Comparison of ENCODE assay signal across 1 cellular context in the genomic region with DNA sequence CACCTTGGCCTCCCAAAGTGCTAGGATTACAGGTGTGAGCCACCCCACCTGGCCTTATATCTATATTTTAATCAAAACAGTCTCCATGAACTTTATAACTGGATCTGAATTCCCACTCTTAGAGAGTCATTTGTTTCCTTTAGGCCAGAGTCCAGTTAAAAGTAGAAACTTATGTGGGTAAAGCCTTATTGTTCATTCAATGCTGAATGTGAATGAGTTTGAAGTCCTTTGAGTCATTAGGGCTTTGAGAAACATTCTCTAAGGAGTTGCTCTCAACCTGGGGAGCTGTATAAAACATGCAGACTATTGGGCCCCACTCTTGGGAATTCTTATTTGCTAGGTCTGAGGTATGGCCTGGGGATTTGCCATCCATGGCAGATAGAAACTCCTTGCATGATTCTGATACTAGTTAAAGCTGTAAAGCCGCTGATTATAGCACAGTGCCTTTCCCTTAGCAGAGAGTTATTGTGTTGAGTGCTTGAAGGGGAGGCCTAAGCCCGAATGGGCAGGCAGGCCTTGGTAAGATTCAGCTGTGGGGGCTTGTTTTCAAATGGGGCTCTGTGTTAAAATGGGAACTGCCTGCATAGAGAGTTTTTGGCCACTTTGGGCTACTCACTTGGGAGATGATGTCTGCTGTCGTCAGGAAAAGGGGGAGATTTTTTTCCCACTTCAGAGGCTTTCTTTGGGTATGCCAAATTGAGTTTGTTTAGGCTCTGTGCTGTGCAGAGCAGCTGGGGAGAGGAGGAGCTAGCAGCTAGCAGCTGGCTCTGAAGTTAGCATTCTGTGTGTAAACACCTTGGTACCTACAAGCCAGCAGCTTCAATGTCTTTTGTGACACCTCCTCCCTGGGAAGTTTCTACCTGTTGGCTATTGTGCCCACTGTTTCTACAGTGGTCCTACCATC.
A peak's percentile ranks its signal among the peaks of the same experiment; 100 is the strongest.
TF ChIP-seq lines count a peak whose summit lies in the region.

No MANE protein-coding gene starts in this region.

TF ChIP-seq in H1, 55 proteins besides CTCF, POLR2A, EP300 and RAD21:
- TF ChIP-seq, protein P1, sequence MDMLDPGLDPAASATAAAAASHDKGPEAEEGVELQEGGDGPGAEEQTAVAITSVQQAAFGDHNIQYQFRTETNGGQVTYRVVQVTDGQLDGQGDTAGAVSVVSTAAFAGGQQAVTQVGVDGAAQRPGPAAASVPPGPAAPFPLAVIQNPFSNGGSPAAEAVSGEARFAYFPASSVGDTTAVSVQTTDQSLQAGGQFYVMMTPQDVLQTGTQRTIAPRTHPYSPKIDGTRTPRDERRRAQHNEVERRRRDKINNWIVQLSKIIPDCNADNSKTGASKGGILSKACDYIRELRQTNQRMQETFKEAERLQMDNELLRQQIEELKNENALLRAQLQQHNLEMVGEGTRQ (IDR thresholded peaks at IDR 0.05; ENCODE audit: low read length), result no peak
- no peak for TF ChIP-seq SRF (IDR thresholded peaks at IDR 0.05; ENCODE audit: low read depth, low read length)
- 0 out of 2 replicates have a peak, but pooled peaks have one; percentile 32 for TF ChIP-seq TCF12 (IDR thresholded peaks at IDR 0.05; ENCODE audit: low read depth, low read length)
- TF ChIP-seq POLR2AphosphoS5 (IDR thresholded peaks at IDR 0.05; ENCODE audit: low read depth, low read length), result no peak
- TF ChIP-seq ZNF274 (IDR thresholded peaks at IDR 0.05; ENCODE audit: borderline replicate concordance, extremely low read depth, low read length), result no peak
- TF ChIP-seq ASH2L (IDR thresholded peaks at IDR 0.05; ENCODE audit: low read length), result no peak
- no peak for TF ChIP-seq KDM1A (IDR thresholded peaks at IDR 0.05; ENCODE audit: borderline replicate concordance, low read length)
- TF ChIP-seq SAP30 (IDR thresholded peaks at IDR 0.05; ENCODE audit: insufficient read depth, insufficient replicate concordance, low read length), result no peak
